In the genomic region with DNA sequence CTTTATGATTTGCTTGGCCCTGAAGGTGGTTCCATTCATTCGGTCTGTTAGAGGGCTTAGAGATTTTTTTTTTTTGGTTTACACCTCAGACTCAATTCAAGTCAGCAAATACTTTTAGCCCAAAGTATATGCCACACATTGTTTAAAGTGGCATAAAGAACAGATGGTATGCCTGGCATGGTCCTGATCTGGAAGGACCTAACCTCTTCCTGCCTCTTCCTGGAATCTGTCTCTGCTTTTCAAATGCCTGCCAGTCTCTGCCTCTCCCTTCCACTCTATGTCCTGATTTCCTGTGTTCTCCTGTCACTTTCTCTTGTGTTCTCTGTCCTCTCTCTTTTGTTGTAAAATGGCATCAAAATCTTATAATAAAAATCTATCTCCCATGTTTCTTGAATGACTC, we compare ENCODE assay signal across 25 cellular contexts.
DNase-seq lines count a peak whose midpoint lies in the region; ATAC-seq, FAIRE-seq and TF ChIP-seq lines count a peak whose summit lies in the region.
"Had no signal": no experiment of that assay in that cellular context is flagged by ENCODE, and none has a peak within 500 bp of the region (broad histone marks: within the 10 kb centered on the region; RNA-seq: fewer than 3 reads in every experiment).

No MANE protein-coding gene starts in this region.

- POLR2A ChIA-PET in MCF 10A (lab: Yijun Ruan, JAX) = no interaction called here

- peaks cover 7% of the 10 kb centered on the region for H3K9me3 Mint-ChIP-seq in MCF 10A (ENCODE audit: unreplicated experiment)
- H3K9me3 Mint-ChIP-seq: CD4-positive, alpha-beta T cell; CD8-positive, alpha-beta T cell had no signal

- H3K4me1 ChIP-seq in DND-41 (ENCODE audit: insufficient read depth, low read length) = peaks cover 11% of the 10 kb centered on the region
- H3K4me1 ChIP-seq in HUES6 (ENCODE audit: control insufficient read depth, insufficient read depth, low read length) = no peaks in the 10 kb centered on the region
- H3K4me1 ChIP-seq: A549; BLaER1 treated with 17β-estradiol and CSF1 and Interleukin-3, amounts not matched to agents 10 nM and 100 nM; Caco-2 had no signal

- no peaks in the 10 kb centered on the region for H3K36me3 Mint-ChIP-seq in MCF 10A (ENCODE audit: insufficient read depth, unreplicated experiment)
- H3K36me3 Mint-ChIP-seq: CD8-positive, alpha-beta T cell had no signal

- no peak for DNase-seq in DND-41
- DNase-seq in frontal cortex (ENCODE audit: low spot score in 2 of 2) = no peak
- DNase-seq in left colon = no peak
- no peak for DNase-seq in HK-2 (ENCODE audit: unreplicated experiment)
- no peak for DNase-seq in nucleus accumbens (lab: John Stamatoyannopoulos, UW)
- DNase-seq in NCI-H187 treated with DMSO at 0.1 percent for 48 hours (lab: John Stamatoyannopoulos, UW) = no peak
- DNase-seq in MCF 10A (ENCODE audit: unreplicated experiment) = no peak
- DNase-seq: AML-193; Caco-2; Calu3; CD4-positive, alpha-beta T cell; CD8-positive, alpha-beta T cell; DMS79 treated with DMSO at 0.1 percent for 48 hours; EL; GDM1 had no signal

- intact Hi-C loops in left colon (cut with DNase I, micrococcal nuclease) = no loop called here
- intact Hi-C loops in MCF 10A (cut with micrococcal nuclease) = no loop called here

- H3K27ac Mint-ChIP-seq in MCF 10A (ENCODE audit: low read depth, unreplicated experiment) = no peak overlapping the region
- H3K27ac Mint-ChIP-seq: B cell; CD4-positive, alpha-beta T cell; CD8-positive, alpha-beta T cell had no signal

- H3K27me3 Mint-ChIP-seq in MCF 10A (ENCODE audit: insufficient read depth, unreplicated experiment) = no peaks in the 10 kb centered on the region
- H3K27me3 Mint-ChIP-seq: B cell; CD4-positive, alpha-beta T cell had no signal

- CTCF ChIA-PET in MCF 10A (lab: Yijun Ruan, JAX) = no interaction called here

- 0 out of 2 replicates have a peak overlapping the region, but pooled peaks have one; percentile 26 for H2AFZ ChIP-seq in DND-41 (ENCODE audit: low read depth, low read length)

- no TSS peak for BruUV-seq in MCF 10A (replicated peaks; lab: Mats Ljungman, UMichigan)

- no peaks in the 10 kb centered on the region for H4K20me1 ChIP-seq in DND-41 (ENCODE audit: insufficient read depth, low read length)
- H4K20me1 ChIP-seq: BLaER1 treated with 17β-estradiol and CSF1 and Interleukin-3, amounts not matched to agents 10 nM and 100 nM had no signal

- H3K9me3 ChIP-seq in DND-41 (ENCODE audit: insufficient read depth, low read length, severe bottlenecking) = no peaks in the 10 kb centered on the region
- H3K9me3 ChIP-seq in HUES6 (ENCODE audit: control insufficient read depth, insufficient read depth, low read depth, low read length) = peaks cover 52% of the 10 kb centered on the region
- H3K9me3 ChIP-seq: A549; BLaER1 treated with 17β-estradiol and CSF1 and Interleukin-3, amounts not matched to agents 10 nM and 100 nM; Caco-2 had no signal

- no peaks in the 10 kb centered on the region for H3K79me2 ChIP-seq in DND-41 (ENCODE audit: insufficient read depth, low read length)

- ATAC-seq in DND-41 (ENCODE audit: insufficient read depth, low read depth) (peak; percentile 60), left colon (peak; percentile 64)
- ATAC-seq: A549; CD8-positive, alpha-beta T cell; GM12878 had no signal

- TF ChIP-seq CTCF in DND-41 (IDR thresholded peaks at IDR 0.05; ENCODE audit: borderline replicate concordance, extremely low read depth, low read length, poor library complexity, severe bottlenecking) = no peak
- no peak for TF ChIP-seq CTCF in MCF 10A (IDR thresholded peaks at IDR 0.05; ENCODE audit: unreplicated experiment)

- no peak overlapping the region for H3K9ac ChIP-seq in DND-41 (ENCODE audit: low read depth, low read length)
- peak overlapping the region; percentile 41 for H3K9ac ChIP-seq in HUES6 (ENCODE audit: low read length)
- H3K9ac ChIP-seq: BLaER1 treated with 17β-estradiol and CSF1 and Interleukin-3, amounts not matched to agents 10 nM and 100 nM had no signal

- no peak overlapping the region for H3K4me3 ChIP-seq in DND-41 (ENCODE audit: low read depth in 1 of 2, low read length in 2 of 2)
- no peak overlapping the region for H3K4me3 ChIP-seq in HUES6 (ENCODE audit: low read depth, low read length)
- H3K4me3 ChIP-seq: A549; BLaER1 treated with 17β-estradiol and CSF1 and Interleukin-3, amounts not matched to agents 10 nM and 100 nM; GM12878 had no signal

- H3K4me2 ChIP-seq in DND-41 (ENCODE audit: insufficient read depth, low read length) = no peak overlapping the region
- H3K4me2 ChIP-seq: A549; BLaER1 treated with 17β-estradiol and CSF1 and Interleukin-3, amounts not matched to agents 10 nM and 100 nM had no signal

- H3K36me3 ChIP-seq in DND-41 (ENCODE audit: insufficient read depth, low read length) = no peaks in the 10 kb centered on the region
- H3K36me3 ChIP-seq in HUES6 (ENCODE audit: control insufficient read depth, insufficient read depth, low read length) = no peaks in the 10 kb centered on the region
- H3K36me3 ChIP-seq: BLaER1 treated with 17β-estradiol and CSF1 and Interleukin-3, amounts not matched to agents 10 nM and 100 nM had no signal

- no peak overlapping the region for H3K27ac ChIP-seq in DND-41 (ENCODE audit: low read length)
- H3K27ac ChIP-seq in HUES6 (ENCODE audit: low read depth, low read length) = no peak overlapping the region
- H3K27ac ChIP-seq: 22Rv1; A549; BLaER1 treated with 17β-estradiol and CSF1 and Interleukin-3, amounts not matched to agents 10 nM and 100 nM; C4-2B had no signal

- H3K4me1 Mint-ChIP-seq in MCF 10A (ENCODE audit: insufficient read depth, unreplicated experiment) = no peaks in the 10 kb centered on the region
- H3K4me1 Mint-ChIP-seq: B cell had no signal

- FAIRE-seq in frontal cortex (lab: Jason Lieb, UNC) = peak; percentile 31
- FAIRE-seq: A549, D721Med, GM12878, GM12892, GM18507 had no signal

- H3K27me3 ChIP-seq in DND-41 (ENCODE audit: insufficient read depth, low read length, poor library complexity) (no peaks in the 10 kb centered on the region), HUES6 (ENCODE audit: control insufficient read depth, insufficient read depth, low read length) (no peaks in the 10 kb centered on the region)
- H3K27me3 ChIP-seq: BLaER1 treated with 17β-estradiol and CSF1 and Interleukin-3, amounts not matched to agents 10 nM and 100 nM had no signal

- no peak overlapping the region for H3K4me3 Mint-ChIP-seq in MCF 10A (ENCODE audit: unreplicated experiment)
- H3K4me3 Mint-ChIP-seq: B cell; CD4-positive, alpha-beta T cell; CD8-positive, alpha-beta T cell had no signal
